Comparison of ENCODE assay signal across 29 cellular contexts in genomic region chr11:17968206-17968605, GRCh38.
"Had no signal": no experiment of that assay in that cellular context is flagged by ENCODE, and none has a peak within 500 bp of the region (broad histone marks: within the 10 kb centered on the region; RNA-seq: fewer than 3 reads in every experiment).

No MANE protein-coding gene starts in this region.

- H3K4me3 ChIP-seq: adrenal gland, breast epithelium, cardiac muscle cell, coronary artery, dorsolateral prefrontal cortex had no signal

- FAIRE-seq: frontal cortex had no signal

- ATAC-seq: activated CD4-positive, alpha-beta T cell treated with anti-CD3 and anti-CD28 coated beads for 36 hours; activated CD8-positive, alpha-beta memory T cell treated with anti-CD3 and anti-CD28 coated beads, Interleukin-2, amount 10 ng/mL, durations not matched to agents 7 days and 5 days; activated CD8-positive, alpha-beta T cell treated with anti-CD3 and anti-CD28 coated beads, Interleukin-2, amount 10 ng/mL, durations not matched to agents 7 days and 5 days; activated naive CD8-positive, alpha-beta T cell treated with anti-CD3 and anti-CD28 coated beads, Interleukin-2, amount 50 U/mL, for 24 hours; esophagus mucosa had no signal

- H3K36me3 ChIP-seq: breast epithelium had no signal

- H3K27ac ChIP-seq: adrenal gland, breast epithelium, cardiac muscle cell, coronary artery had no signal

- H3K27me3 ChIP-seq: adrenal gland, breast epithelium, cardiac muscle cell, dorsolateral prefrontal cortex had no signal

- H3K9me3 ChIP-seq: adrenal gland, breast epithelium had no signal

- DNase-seq: activated CD4-positive, alpha-beta memory T cell treated with anti-CD3 and anti-CD28 coated beads for 36 hours; activated CD4-positive, alpha-beta T cell treated with anti-CD3 and anti-CD28 coated beads for 36 hours; activated CD4-positive, alpha-beta T cell treated with anti-CD3 and anti-CD28 coated beads, Interleukin-2, amount 10 ng/mL, durations not matched to agents 24 days and 14 days; activated CD4-positive, CD25-positive, alpha-beta regulatory T cell; activated CD4-positive, CD25-positive, alpha-beta regulatory T cell treated with anti-CD3 and anti-CD28 coated beads, Interleukin-2, amount 50 U/mL, for 72 hours; activated CD8-positive, alpha-beta memory T cell treated with anti-CD3 and anti-CD28 coated beads, Interleukin-2, amount 10 ng/mL, durations not matched to agents 7 days and 5 days; activated CD8-positive, alpha-beta memory T cell treated with anti-CD3 and anti-CD28 coated beads, Interleukin-2, amount 50 U/mL, for 4 hours; activated CD8-positive, alpha-beta T cell treated with anti-CD3 and anti-CD28 coated beads, Interleukin-2, amount 10 ng/mL, durations not matched to agents 7 days and 5 days; activated effector memory CD4-positive, alpha-beta T cell treated with anti-CD3 and anti-CD28 coated beads, Interleukin-2, amount 50 U/mL, for 16 hours; activated naive CD4-positive, alpha-beta T cell treated with anti-CD3 and anti-CD28 coated beads for 36 hours; activated naive CD8-positive, alpha-beta T cell treated with anti-CD3 and anti-CD28 coated beads for 36 hours; activated naive CD8-positive, alpha-beta T cell treated with anti-CD3 and anti-CD28 coated beads, Interleukin-2, amount 50 U/mL, for 24 hours; activated T-cell treated with anti-CD3 and anti-CD28 coated beads, Interleukin-2, amount 50 U/mL, for 1 hour; activated T-cell treated with anti-CD3 and anti-CD28 coated beads, Interleukin-2, amount 50 U/mL, for 48 hours; adrenal gland; amygdala; aorta; central memory CD4-positive, alpha-beta T cell; dorsolateral prefrontal cortex; effector memory CD4-positive, alpha-beta T cell; endodermal cell; foreskin fibroblast; head of caudate nucleus; T-helper 2 cell had no signal

- H3K4me1 ChIP-seq: breast epithelium had no signal
